Comparison of ENCODE assay signal across 8 cellular contexts in genomic region chr19:12550951-12551832, GRCh38. TPM values are rescaled to one million over a fixed set of nuclear protein-coding genes. Genes with fewer than 3 reads are reported as not detected.
A peak's percentile ranks its signal among the peaks of the same experiment; 100 is the strongest.
DNase-seq lines count a peak whose midpoint lies in the region; ATAC-seq and TF ChIP-seq lines count a peak whose summit lies in the region.

Gene ZNF564 (minus strand): TSS chr19:12551482. CDS start chr19:12551332, 150 bp downstream.

- TF ChIP-seq CTCF in VCaP (conservative IDR thresholded peaks at IDR 0.05) (no peak), mammary epithelial cell (conservative IDR thresholded peaks at IDR 0.05 in 1 of 2, IDR thresholded peaks at IDR 0.05 in 1 of 2; ENCODE audit: extremely low read depth in 1 of 2, insufficient read depth in 1 of 2, low read depth in 1 of 2, low read length in 2 of 2) (no peak), smooth muscle cell (IDR thresholded peaks at IDR 0.05; ENCODE audit: borderline replicate concordance, insufficient read depth, poor library complexity, severe bottlenecking) (no peak)

- H2AFZ ChIP-seq in ACC112 (ENCODE audit: low read length, unreplicated experiment) (peak within 1 kb of the TSS; percentile 97), mammary epithelial cell (ENCODE audit: low read depth, low read length) (peak within 1 kb of the TSS; percentile 92), smooth muscle cell (ENCODE audit: low read depth) (peak within 1 kb of the TSS; percentile 97)

- H3K79me2 ChIP-seq in ACC112 (ENCODE audit: control insufficient read depth, insufficient read depth, low read length, unreplicated experiment) (peaks cover 23% of the 10 kb centered on the region), mammary epithelial cell (ENCODE audit: insufficient read depth, low read length) (peaks cover 38% of the 10 kb centered on the region), smooth muscle cell (ENCODE audit: low read depth) (peaks cover 44% of the 10 kb centered on the region)

- DNase-seq in NCI-H2196 treated with DMSO at 0.1 percent for 48 hours (lab: John Stamatoyannopoulos, UW; ENCODE audit: unreplicated experiment) (peak; percentile 99), mammary epithelial cell (peak; percentile 97), iPS-NIHi7 (ENCODE audit: extremely low spot score) (peak; percentile 99), smooth muscle cell (lab: John Stamatoyannopoulos, UW; ENCODE audit: unreplicated experiment) (peak; percentile 94)

- H3K4me3 ChIP-seq in ACC112 (ENCODE audit: low read depth, low read length) (peak within 1 kb of the TSS; percentile 98), mammary epithelial cell (replicated peaks in 1 of 3; ENCODE audit: insufficient read depth in 1 of 3, low read depth in 2 of 3, low read length in 3 of 3) (peak within 1 kb of the TSS; percentile 73 to 95 (median 92)), smooth muscle cell (peak within 1 kb of the TSS; percentile 87)

- intact Hi-C loops in mammary epithelial cell (cut with micrococcal nuclease): loop anchor here (2.0 to 10.0 kb wide), 2 partner anchors 60 to 666 kb away; partner anchors contain the start of genes ZNF490, ZNF69 and ZNF791

- CTCF ChIA-PET in mammary epithelial cell (lab: Charles Lee; ENCODE audit: low non-redundant PET): no interaction called here

- H3F3A ChIP-seq in smooth muscle cell (ENCODE audit: low read depth): peaks cover 10% of the 10 kb centered on the region

- peak; percentile 94 for ATAC-seq in GM18870 (IDR thresholded peaks at IDR 0.05; ENCODE audit: unreplicated experiment)
- peak; percentile 96 for ATAC-seq in HG03135 (IDR thresholded peaks at IDR 0.05; ENCODE audit: unreplicated experiment)

- WGBS in mammary epithelial cell (ENCODE audit: low coverage, missing lambda C conversion rate): under 1% methylated on average over 15 of the region's 55 CpGs
- under 1% methylated on average over 52 of the region's 55 CpGs for WGBS in smooth muscle cell (ENCODE audit: low lambda C conversion rate)

- H3K4me1 ChIP-seq in ACC112 (ENCODE audit: control insufficient read depth, insufficient read depth, low read length, unreplicated experiment) (peaks cover 6% of the 10 kb centered on the region), mammary epithelial cell (ENCODE audit: insufficient read depth, low read length) (peaks cover 4% of the 10 kb centered on the region), smooth muscle cell (ENCODE audit: low read depth) (peaks cover 10% of the 10 kb centered on the region)

- H3K4me2 ChIP-seq in mammary epithelial cell (ENCODE audit: insufficient read depth, low read depth, low read length): peak within 1 kb of the TSS; percentile 91
- peak within 1 kb of the TSS; percentile 87 for H3K4me2 ChIP-seq in smooth muscle cell

- in situ Hi-C loops in mammary epithelial cell (cut with MboI; ENCODE audit: low sequenced_read_pairs in 2 of 2): no loop called here

- dilution Hi-C loops in mammary epithelial cell (cut with HindIII; ENCODE audit: low sequenced_read_pairs): no loop called here

- H3K9ac ChIP-seq in mammary epithelial cell (ENCODE audit: insufficient read depth, low read length): peak within 1 kb of the TSS; percentile 79
- H3K9ac ChIP-seq in smooth muscle cell (ENCODE audit: low read depth): peak within 1 kb of the TSS; percentile 69

- H3K27ac ChIP-seq in ACC112 (ENCODE audit: low read depth, low read length) (peak within 1 kb of the TSS; percentile 91), VCaP (peak within 1 kb of the TSS; percentile 94), mammary epithelial cell (ENCODE audit: insufficient read depth, low read depth, low read length) (peak within 1 kb of the TSS; percentile 69), smooth muscle cell (ENCODE audit: low read depth) (peak within 1 kb of the TSS; percentile 83)

- H3K9me3 ChIP-seq in mammary epithelial cell (replicated peaks; ENCODE audit: insufficient read depth, low read length) (peaks cover 3% of the 10 kb centered on the region), smooth muscle cell (replicated peaks; ENCODE audit: low read depth) (no peaks in the 10 kb centered on the region)

- H3K36me3 ChIP-seq in ACC112 (ENCODE audit: insufficient read depth, low read length) (peaks cover 5% of the 10 kb centered on the region; the same call in 1 of the 2 replicates), mammary epithelial cell (ENCODE audit: insufficient read depth, low read length) (no peaks in the 10 kb centered on the region), smooth muscle cell (ENCODE audit: low read depth) (no peaks in the 10 kb centered on the region)

- H4K20me1 ChIP-seq in mammary epithelial cell (ENCODE audit: insufficient read depth, low read length): no peaks in the 10 kb centered on the region
- H4K20me1 ChIP-seq in smooth muscle cell (ENCODE audit: low read depth): peaks cover 4% of the 10 kb centered on the region

- H3K27me3 ChIP-seq in ACC112 (ENCODE audit: insufficient read depth, low read length) (no peaks in the 10 kb centered on the region), mammary epithelial cell (ENCODE audit: insufficient read depth, low read length) (no peaks in the 10 kb centered on the region), smooth muscle cell (ENCODE audit: low read depth) (no peaks in the 10 kb centered on the region)

- BruUV-seq in mammary epithelial cell (replicated peaks; lab: Mats Ljungman, UMichigan): TSS peak; percentile 38

RNA-seq across cellular contexts. Expression of gene ZNF564, which starts in this region (rescaled TPM):
- total RNA-seq in mammary epithelial cell (1 to 10 TPM; 4.3 to 5.5 TPM), smooth muscle cell (6.5 and 6.9 TPM in 2 replicates)
- polyA plus RNA-seq in mammary epithelial cell (1.2 TPM), smooth muscle cell (2.8 and 3.6 TPM in 2 replicates)
- 3.2 TPM for polyA minus RNA-seq in mammary epithelial cell

Comparison
In these comparisons a context has a peak if more than half of its experiments do, and no peak if none do; other contexts are left out.
1. Peak in every context shown above with its lines: DNase-seq, ATAC-seq, H3K4me3 ChIP-seq and H3K27ac ChIP-seq.